ENCODE assay signal across 15 cellular contexts in the genomic region with DNA sequence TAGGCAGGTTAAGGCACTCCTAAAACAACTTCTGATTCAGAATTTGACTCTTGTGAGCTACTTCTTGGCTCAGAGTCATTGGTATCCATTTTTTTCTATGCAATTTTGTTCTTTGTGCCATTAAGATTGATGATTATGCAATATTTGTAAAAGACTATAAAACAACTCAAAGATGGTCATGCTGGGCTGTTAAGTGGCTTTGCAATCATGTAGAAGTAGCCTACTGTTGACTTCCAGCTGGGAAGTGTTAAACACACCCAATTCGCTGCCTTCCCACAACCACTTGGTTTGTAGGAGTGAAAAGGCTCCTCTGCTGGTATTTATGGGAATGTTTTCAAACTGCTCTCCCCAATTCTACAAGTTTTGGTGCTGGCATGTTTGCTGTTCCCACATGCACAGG.
"Had no signal": no experiment of that assay in that cellular context is flagged by ENCODE, and none has a peak within 500 bp of the region (broad histone marks: within the 10 kb centered on the region; RNA-seq: fewer than 3 reads in every experiment).

No MANE protein-coding gene starts in this region.

- H3K36me3 Mint-ChIP-seq: natural killer cell had no signal

- H3K4me3 Mint-ChIP-seq: activated naive CD4-positive, alpha-beta T cell treated with anti-CD3 and anti-CD28 coated beads for 36 hours; activated T-helper 17 cell treated with anti-CD3 and anti-CD28 coated beads, Interleukin-2, amount 50 U/mL, for 72 hours; natural killer cell had no signal

- ATAC-seq: activated T-helper 17 cell treated with anti-CD3 and anti-CD28 coated beads, Interleukin-2, amount 50 U/mL, for 72 hours; gastrocnemius medialis; left cardiac atrium; mucosa of descending colon; natural killer cell had no signal

- H3K4me1 ChIP-seq: gastrocnemius medialis, right atrium auricular region, stomach had no signal

- H3K36me3 ChIP-seq: cardiac muscle cell, gastrocnemius medialis, right atrium auricular region, stomach had no signal

- DNase-seq: activated CD4-positive, alpha-beta T cell treated with anti-CD3 and anti-CD28 coated beads, Interleukin-2, amount 50 U/mL, for 1 hour; activated CD4-positive, CD25-positive, alpha-beta regulatory T cell; activated naive CD4-positive, alpha-beta T cell treated with anti-CD3 and anti-CD28 coated beads for 36 hours; activated T-cell treated with anti-CD3 and anti-CD28 coated beads for 4 hours; gastrocnemius medialis; left cardiac atrium; mammary epithelial cell; mucosa of descending colon; natural killer cell; nucleus accumbens; small intestine; stomach had no signal

- H3K27ac ChIP-seq: cardiac muscle cell, gastrocnemius medialis, right atrium auricular region, stomach had no signal

- H3K4me1 Mint-ChIP-seq: activated T-helper 17 cell treated with anti-CD3 and anti-CD28 coated beads, Interleukin-2, amount 50 U/mL, for 72 hours; natural killer cell had no signal

- H3K4me3 ChIP-seq: cardiac muscle cell, gastrocnemius medialis, mucosa of descending colon, right atrium auricular region, stomach had no signal

- H3K27me3 ChIP-seq: cardiac muscle cell, right atrium auricular region, stomach had no signal

- H3K9me3 ChIP-seq: gastrocnemius medialis, mucosa of descending colon, right atrium auricular region, stomach had no signal

- H3K9me3 Mint-ChIP-seq: activated naive CD4-positive, alpha-beta T cell treated with anti-CD3 and anti-CD28 coated beads for 36 hours; activated T-helper 17 cell treated with anti-CD3 and anti-CD28 coated beads, Interleukin-2, amount 50 U/mL, for 72 hours had no signal

- H3K27ac Mint-ChIP-seq: activated naive CD4-positive, alpha-beta T cell treated with anti-CD3 and anti-CD28 coated beads for 36 hours; activated T-helper 17 cell treated with anti-CD3 and anti-CD28 coated beads, Interleukin-2, amount 50 U/mL, for 72 hours; natural killer cell had no signal
